15 cellular contexts compared by ENCODE assay signal in genomic region chr15:75361361-75361988, GRCh38. TPM values are rescaled to one million over a fixed set of nuclear protein-coding genes. Genes with fewer than 3 reads are reported as not detected.
DNase-seq lines count a peak whose midpoint lies in the region; ATAC-seq, FAIRE-seq and TF ChIP-seq lines count a peak whose summit lies in the region.
"Had no signal": no experiment of that assay in that cellular context is flagged by ENCODE, and none has a peak within 500 bp of the region (broad histone marks: within the 10 kb centered on the region; RNA-seq: fewer than 3 reads in every experiment).

No MANE protein-coding gene starts in this region.

- H3K36me3 Mint-ChIP-seq in activated T-cell treated with anti-CD3 and anti-CD28 coated beads, Interleukin-2, amount 50 U/mL, for 24 hours (ENCODE audit: low read depth) = peaks cover 95% of the 10 kb centered on the region
- H3K36me3 Mint-ChIP-seq in stimulated activated effector memory CD8-positive, alpha-beta T cell treated with anti-CD3 and anti-CD28 coated beads, Interleukin-12 subunit alpha, Interleukin-12 subunit beta, amount 100 ng/mL, for 72 hours = peaks cover 78% of the 10 kb centered on the region

- no peak for FAIRE-seq in GM12878 (lab: Jason Lieb, UNC)
- FAIRE-seq: A204.1 had no signal

- intact Hi-C loops in GM12878 (cut with micrococcal nuclease; ENCODE audit: unreplicated experiment) = no loop called here

- no peak for TF ChIP-seq RAD21 in GM12878 (IDR thresholded peaks at IDR 0.05; ENCODE audit: insufficient read depth, low read depth, low read length)

- H3K4me1 Mint-ChIP-seq in activated T-cell treated with anti-CD3 and anti-CD28 coated beads, Interleukin-2, amount 50 U/mL, for 24 hours (ENCODE audit: low read depth) = no peaks in the 10 kb centered on the region
- peaks cover 6% of the 10 kb centered on the region for H3K4me1 Mint-ChIP-seq in stimulated activated effector memory CD8-positive, alpha-beta T cell treated with anti-CD3 and anti-CD28 coated beads, Interleukin-12 subunit alpha, Interleukin-12 subunit beta, amount 100 ng/mL, for 72 hours
- H3K4me1 Mint-ChIP-seq: CD14-positive monocyte had no signal

- no peak overlapping the region for H3K9ac ChIP-seq in GM12878 (ENCODE audit: control insufficient read depth, insufficient read depth, low read length)

- H3K27ac ChIP-seq in RWPE1 (peak overlapping the region; percentile 11; the same call in 1 of the 2 replicates), GM12878 (ENCODE audit: control insufficient read depth, insufficient read depth) (no peak overlapping the region)

- H3K79me2 ChIP-seq in GM12878 (ENCODE audit: control insufficient read depth, insufficient read depth, low read length) = no peaks in the 10 kb centered on the region

- CTCF ChIA-PET in RWPE1 (lab: Yijun Ruan, JAX) = no interaction called here
- CTCF ChIA-PET in GM12878 (lab: Yijun Ruan, JAX) = no interaction called here

- no peaks in the 10 kb centered on the region for H3K4me1 ChIP-seq in GM12878 (ENCODE audit: control insufficient read depth, insufficient read depth, low read length)
- H3K4me1 ChIP-seq: BE2C, Caco-2 had no signal

- in situ Hi-C loops in GM12878 (cut with MboI) = no loop called here

- no peak for TF ChIP-seq EP300 in GM12878 (IDR thresholded peaks at IDR 0.05; ENCODE audit: borderline replicate concordance in 1 of 2, control insufficient read depth in 1 of 2, low read depth in 2 of 2, low read length in 2 of 2)

- no peak overlapping the region for H3K4me2 ChIP-seq in GM12878 (ENCODE audit: control insufficient read depth, insufficient read depth)

- H3K27me3 Mint-ChIP-seq in activated T-cell treated with anti-CD3 and anti-CD28 coated beads, Interleukin-2, amount 50 U/mL, for 24 hours = no peaks in the 10 kb centered on the region
- H3K27me3 Mint-ChIP-seq: CD8-positive, alpha-beta memory T cell had no signal

- 97% methylated on average over 10 of the region's 10 CpGs for WGBS in GM12878 (ENCODE audit: insufficient coverage, insufficient replicate concordance, low lambda C conversion rate, missing lambda C conversion rate)

- TF ChIP-seq CTCF in RWPE1 (conservative IDR thresholded peaks at IDR 0.05; ENCODE audit: low read depth) = no peak
- TF ChIP-seq CTCF in GM12878 (IDR thresholded peaks at IDR 0.05 in 2 of 3, conservative IDR thresholded peaks at IDR 0.05 in 1 of 3; ENCODE audit: control insufficient read depth in 2 of 3, extremely low read depth in 1 of 3, insufficient read depth in 1 of 3, low read depth in 3 of 3, low read length in 3 of 3) = no peak

- TF ChIP-seq POLR2A in GM12878 (IDR thresholded peaks at IDR 0.05; ENCODE audit: low read depth, low read length) = peak; percentile 24; the same call in 1 of the 2 replicates

- peaks cover 0 to 8% of the 10 kb centered on the region in 2 experiments; a peak in 3 of 4 replicates for H3K36me3 ChIP-seq in GM12878 (ENCODE audit: control insufficient read depth in 2 of 2, insufficient read depth in 2 of 2, low read length in 1 of 2)

- ATAC-seq in GM12878 (no peak), HG03135 (IDR thresholded peaks at IDR 0.05; ENCODE audit: unreplicated experiment) (no peak)
- no peak for ATAC-seq in stimulated activated effector memory CD8-positive, alpha-beta T cell treated with anti-CD3 and anti-CD28 coated beads, Interleukin-12 subunit alpha, Interleukin-12 subunit beta, amount 100 ng/mL, for 72 hours

- no peaks in the 10 kb centered on the region for H3K9me3 Mint-ChIP-seq in activated T-cell treated with anti-CD3 and anti-CD28 coated beads, Interleukin-2, amount 50 U/mL, for 24 hours
- no peaks in the 10 kb centered on the region for H3K9me3 Mint-ChIP-seq in stimulated activated effector memory CD8-positive, alpha-beta T cell treated with anti-CD3 and anti-CD28 coated beads, Interleukin-12 subunit alpha, Interleukin-12 subunit beta, amount 100 ng/mL, for 72 hours
- H3K9me3 Mint-ChIP-seq: CD14-positive monocyte; CD8-positive, alpha-beta memory T cell had no signal

- no peak overlapping the region for H3K4me3 ChIP-seq in GM12878

- SMC1A ChIA-PET in GM12878 (lab: Charles Lee; ENCODE audit: uncharacterized antibody, unreplicated experiment) = no interaction called here

- no peak overlapping the region for H2AFZ ChIP-seq in GM12878 (ENCODE audit: control insufficient read depth, low read depth, low read length)

- DNase-seq in activated T-cell treated with anti-CD3 and anti-CD28 coated beads, Interleukin-2, amount 50 U/mL, for 24 hours = no peak
- DNase-seq in activated T-cell treated with anti-CD3 and anti-CD28 coated beads for 4 hours (no peak), RWPE1 (ENCODE audit: low spot score) (no peak), GM12878 (ENCODE audit: low read depth, low spot score) (no peak), NCI-H1092 (lab: John Stamatoyannopoulos, UW) (no peak)
- no peak for DNase-seq in stimulated activated effector memory CD8-positive, alpha-beta T cell treated with anti-CD3 and anti-CD28 coated beads, Interleukin-12 subunit alpha, Interleukin-12 subunit beta, amount 100 ng/mL, for 72 hours (ENCODE audit: low spot score in 2 of 2)
- DNase-seq: BE2C; Caco-2; CD8-positive, alpha-beta memory T cell; DMS53; GF-D8; IMR-90 had no signal

- POLR2A ChIA-PET in RWPE1 (lab: Yijun Ruan, JAX; ENCODE audit: low non-redundant PET) = no interaction called here
- POLR2A ChIA-PET in GM12878 (lab: Charles Lee) = no interaction called here

- H3K9me3 ChIP-seq in GM12878 (replicated peaks; ENCODE audit: control insufficient read depth, insufficient read depth, low read length) = no peaks in the 10 kb centered on the region
- H3K9me3 ChIP-seq: BE2C, Caco-2 had no signal

- H3K27me3 ChIP-seq in GM12878 (replicated peaks in 1 of 2; ENCODE audit: control insufficient read depth in 2 of 2, insufficient read depth in 2 of 2, low read length in 1 of 2) = no peaks in the 10 kb centered on the region
- H3K27me3 ChIP-seq: BE2C had no signal

- BruUV-seq in GM12878 (replicated peaks; lab: Mats Ljungman, UMichigan) = no TSS peak

- peak overlapping the region; percentile 50 for H3K27ac Mint-ChIP-seq in activated T-cell treated with anti-CD3 and anti-CD28 coated beads, Interleukin-2, amount 50 U/mL, for 24 hours
- peak overlapping the region; percentile 14 for H3K27ac Mint-ChIP-seq in stimulated activated effector memory CD8-positive, alpha-beta T cell treated with anti-CD3 and anti-CD28 coated beads, Interleukin-12 subunit alpha, Interleukin-12 subunit beta, amount 100 ng/mL, for 72 hours

- H4K20me1 ChIP-seq in GM12878 (ENCODE audit: control insufficient read depth, insufficient read depth) = no peaks in the 10 kb centered on the region

- RAD21 ChIA-PET in GM12878 (lab: Charles Lee; ENCODE audit: unreplicated experiment) = no interaction called here

- H3K4me3 Mint-ChIP-seq in activated T-cell treated with anti-CD3 and anti-CD28 coated beads, Interleukin-2, amount 50 U/mL, for 24 hours = no peak overlapping the region
- H3K4me3 Mint-ChIP-seq in stimulated activated effector memory CD8-positive, alpha-beta T cell treated with anti-CD3 and anti-CD28 coated beads, Interleukin-12 subunit alpha, Interleukin-12 subunit beta, amount 100 ng/mL, for 72 hours = no peak overlapping the region
- H3K4me3 Mint-ChIP-seq: CD14-positive monocyte; CD8-positive, alpha-beta memory T cell had no signal

RNA-seq across cellular contexts. Expression of gene MAN2C1, which starts 6.9 kb away (rescaled TPM):
- total RNA-seq in GM12878 (2013; cell fraction: nucleolus; rRNA removed) = 567 and 636 TPM in 2 replicates
- total RNA-seq in GM12878 (2014; rRNA removed) = 54.8 and 65.0 TPM in 2 replicates
- 26.9 and 29.2 TPM in 2 replicates for total RNA-seq in GM12878 (2014; rRNA removed; fragmentation: Illumina TruSeq; extraction: Trizol)
- total RNA-seq in GM12878 (2021) = 102 and 111 TPM in 2 replicates
- 56.1 TPM for polyA plus RNA-seq in GM12878 (2011; ENCODE audit: low read depth)
- 20.9 and 32.5 TPM in 2 replicates for polyA plus RNA-seq in GM12878 (2011; rRNA removed)
- polyA plus RNA-seq in GM12878 (2011; cell fraction: cytosol; rRNA removed) = 36.8 and 47.4 TPM in 2 replicates
- 649 and 670 TPM in 2 replicates for polyA plus RNA-seq in GM12878 (2011; cell fraction: nucleus; rRNA removed)
- 114 and 120 TPM in 2 replicates for polyA plus RNA-seq in GM12878 (2012)
- 17.6 and 32.0 TPM in 2 replicates for polyA plus RNA-seq in GM12878 (2014; fragmentation: Illumina TruSeq; extraction: Trizol)
- polyA plus RNA-seq in GM12878 (2014; fragmentation: Nextera tagmentation; extraction: Ambion mirVana) = 1 to 10 TPM; 1.4 to 4.6 TPM
- 107 and 110 TPM in 2 replicates for polyA plus RNA-seq in GM12878 (2014; rRNA removed)
- 10 to 100 TPM; 51.9 to 66.2 TPM for polyA plus RNA-seq in GM12878 (2016; fragmentation: Nextera tagmentation; extraction: Ambion mirVana)
- 35.4 and 73.6 TPM in 2 replicates for polyA minus RNA-seq in GM12878 (2011; rRNA and poly(A)+ RNA removed)
- 23.2 and 32.6 TPM in 2 replicates for polyA minus RNA-seq in GM12878 (2011; cell fraction: cytosol; rRNA and poly(A)+ RNA removed)
- 120 and 170 TPM in 2 replicates for polyA minus RNA-seq in GM12878 (2011; cell fraction: nucleus; rRNA and poly(A)+ RNA removed)

RNA-seq across cellular contexts. Expression of gene NEIL1, which starts 14.6 kb away (rescaled TPM):
- 3.4 and 5.6 TPM in 2 replicates for total RNA-seq in GM12878 (2013; cell fraction: nucleolus; rRNA removed)
- total RNA-seq in GM12878 (2014; rRNA removed) (0.71 and 0.73 TPM in 2 replicates), GM12878 (2014; rRNA removed; fragmentation: Illumina TruSeq; extraction: Trizol) (0.58 and 0.92 TPM in 2 replicates), GM12878 (2021) (0.96 and 1.5 TPM in 2 replicates)
- polyA plus RNA-seq in GM12878 (2011; ENCODE audit: low read depth) = 10.3 TPM
- polyA plus RNA-seq in GM12878 (2011; rRNA removed) (0.04 and 0.23 TPM in 2 replicates), GM12878 (2014; fragmentation: Illumina TruSeq; extraction: Trizol) (0.37 and 1.3 TPM in 2 replicates), GM12878 (2014; fragmentation: Nextera tagmentation; extraction: Ambion mirVana) (under 1 TPM; 0.10 to 0.37 TPM), GM12878 (2014; rRNA removed) (1.8 and 2.5 TPM in 2 replicates), GM12878 (2016; fragmentation: Nextera tagmentation; extraction: Ambion mirVana) (1 to 10 TPM; 1.2 to 2.3 TPM)
- polyA plus RNA-seq in GM12878 (2011; cell fraction: cytosol; rRNA removed) = 0.16 and 0.17 TPM in 2 replicates
- 1.0 and 2.4 TPM in 2 replicates for polyA plus RNA-seq in GM12878 (2011; cell fraction: nucleus; rRNA removed)
- polyA plus RNA-seq in GM12878 (2012) = 9.5 and 12.7 TPM in 2 replicates
- 0.36 TPM in 1 of 2 replicates, not detected in the other for polyA minus RNA-seq in GM12878 (2011; rRNA and poly(A)+ RNA removed)
- polyA minus RNA-seq in GM12878 (2011; cell fraction: cytosol; rRNA and poly(A)+ RNA removed) = not detected in 2 replicates
- 0.85 TPM in 1 of 2 replicates, not detected in the other for polyA minus RNA-seq in GM12878 (2011; cell fraction: nucleus; rRNA and poly(A)+ RNA removed)

RNA-seq across cellular contexts. Expression of gene COMMD4, which starts 25.6 kb away (rescaled TPM):
- 17.9 and 18.5 TPM in 2 replicates for total RNA-seq in GM12878 (2013; cell fraction: nucleolus; rRNA removed)
- total RNA-seq in GM12878 (2014; rRNA removed) = 110 and 113 TPM in 2 replicates
- total RNA-seq in GM12878 (2014; rRNA removed; fragmentation: Illumina TruSeq; extraction: Trizol) = 46.1 and 48.4 TPM in 2 replicates
- 86.3 and 98.9 TPM in 2 replicates for total RNA-seq in GM12878 (2021)
- polyA plus RNA-seq in GM12878 (2011; ENCODE audit: low read depth) = 30.1 TPM
- 32.0 and 53.2 TPM in 2 replicates for polyA plus RNA-seq in GM12878 (2011; rRNA removed)
- 129 and 166 TPM in 2 replicates for polyA plus RNA-seq in GM12878 (2011; cell fraction: cytosol; rRNA removed)
- 127 and 161 TPM in 2 replicates for polyA plus RNA-seq in GM12878 (2011; cell fraction: nucleus; rRNA removed)
- polyA plus RNA-seq in GM12878 (2012) = 64.3 and 67.6 TPM in 2 replicates
- 18.5 and 34.3 TPM in 2 replicates for polyA plus RNA-seq in GM12878 (2014; fragmentation: Illumina TruSeq; extraction: Trizol)
- polyA plus RNA-seq in GM12878 (2014; fragmentation: Nextera tagmentation; extraction: Ambion mirVana) = 10 to 100 TPM; 14.5 to 38.4 TPM
- 97.4 and 111 TPM in 2 replicates for polyA plus RNA-seq in GM12878 (2014; rRNA removed)
- 100 to 1,000 TPM; 115 to 118 TPM for polyA plus RNA-seq in GM12878 (2016; fragmentation: Nextera tagmentation; extraction: Ambion mirVana)
- polyA minus RNA-seq in GM12878 (2011; rRNA and poly(A)+ RNA removed) = 19.5 and 56.0 TPM in 2 replicates
- polyA minus RNA-seq in GM12878 (2011; cell fraction: cytosol; rRNA and poly(A)+ RNA removed) = 14.7 and 26.7 TPM in 2 replicates
- polyA minus RNA-seq in GM12878 (2011; cell fraction: nucleus; rRNA and poly(A)+ RNA removed) = 11.8 and 14.3 TPM in 2 replicates
